ENCODE assay signal across 11 cellular contexts in the genomic region with DNA sequence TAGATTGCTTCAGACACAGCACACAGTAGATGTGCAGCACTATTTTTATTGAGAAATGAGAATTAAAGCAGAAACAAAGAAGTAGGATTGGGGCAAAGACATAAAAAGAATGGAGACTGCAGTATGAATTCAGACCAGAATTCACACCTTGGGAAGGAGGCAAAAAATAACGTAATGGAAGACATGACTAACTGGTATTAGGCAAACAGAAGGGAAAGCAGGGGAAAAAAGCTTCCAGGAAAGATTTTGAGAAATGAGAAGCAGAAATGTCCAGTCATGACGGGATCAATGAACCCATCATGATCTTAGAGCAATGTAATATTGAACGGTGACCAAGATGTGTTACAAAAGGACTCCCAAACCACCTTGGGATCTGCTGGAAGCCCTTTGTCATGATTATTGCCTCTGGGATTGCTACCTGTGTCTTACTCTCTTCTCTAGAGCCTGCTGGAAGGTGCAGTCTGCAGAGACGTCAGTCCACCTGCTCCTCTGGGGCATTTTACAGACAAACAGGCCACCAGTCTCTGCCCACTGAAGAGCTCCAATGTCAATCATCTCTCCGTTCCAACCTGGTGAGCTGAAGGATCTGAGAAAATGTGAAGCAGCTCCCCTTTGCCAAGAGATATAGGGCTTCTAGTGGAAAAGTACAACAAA. TPM values are rescaled to one million over a fixed set of nuclear protein-coding genes. Genes with fewer than 3 reads are reported as not detected.
DNase-seq lines count a peak whose midpoint lies in the region; ATAC-seq, FAIRE-seq and TF ChIP-seq lines count a peak whose summit lies in the region.
"Had no signal": no experiment of that assay in that cellular context is flagged by ENCODE, and none has a peak within 500 bp of the region (broad histone marks: within the 10 kb centered on the region; RNA-seq: fewer than 3 reads in every experiment).

No MANE protein-coding gene starts in this region.

- no peaks in the 10 kb centered on the region for H3K9me3 ChIP-seq in CD4-positive, alpha-beta T cell (ENCODE audit: control insufficient read depth, low read length)
- H3K9me3 ChIP-seq in adrenal gland (replicated peaks in 1 of 3): no peaks in the 10 kb centered on the region
- H3K9me3 ChIP-seq in skeletal muscle tissue (ENCODE audit: control insufficient read depth in 3 of 3, low read length in 3 of 3): no peaks in the 10 kb centered on the region

- H3K4me2 ChIP-seq in mesendoderm (ENCODE audit: low read length): no peak overlapping the region

- peaks cover 10% of the 10 kb centered on the region for H3K79me1 ChIP-seq in mesendoderm (ENCODE audit: low read length)

- no peak overlapping the region for H3K18ac ChIP-seq in mesendoderm (ENCODE audit: low read length)

- H3K27ac Mint-ChIP-seq in CD4-positive, alpha-beta T cell: peak overlapping the region; percentile 1
- H3K27ac Mint-ChIP-seq in glutamatergic neuron (ENCODE audit: unreplicated experiment): peak overlapping the region; percentile 7

- TF ChIP-seq CTCF in CD4-positive, alpha-beta T cell (IDR thresholded peaks at IDR 0.05): no peak
- TF ChIP-seq CTCF in adrenal gland (IDR thresholded peaks at IDR 0.05) (no peak), glutamatergic neuron (IDR thresholded peaks at IDR 0.05; ENCODE audit: partially characterized antibody, unreplicated experiment) (no peak)

- H4K5ac ChIP-seq in mesendoderm (ENCODE audit: low read length): no peak overlapping the region

- peaks cover 57% of the 10 kb centered on the region for H3K79me2 ChIP-seq in mesendoderm (ENCODE audit: control insufficient read depth, insufficient read depth, low read length)

- DNase-seq in CD4-positive, alpha-beta T cell: no peak
- DNase-seq in adrenal gland (peak in 3 of 7 donors; percentile 20 to 46 (median 40)), glutamatergic neuron (no peak), mesendoderm (no peak), GM12891 (ENCODE audit: insufficient read length, low spot score) (no peak)
- no peak for DNase-seq in activated CD4-positive, alpha-beta T cell treated with anti-CD3 and anti-CD28 coated beads for 4 hours
- DNase-seq: COR-L47, NCI-H1417, T-helper 9 cell had no signal

- H3K4me1 Mint-ChIP-seq in CD4-positive, alpha-beta T cell (ENCODE audit: low read depth): peaks cover 57% of the 10 kb centered on the region
- H3K4me1 Mint-ChIP-seq in glutamatergic neuron (ENCODE audit: low read depth, unreplicated experiment): peaks cover 14% of the 10 kb centered on the region

- no peaks in the 10 kb centered on the region for H3K27me3 ChIP-seq in CD4-positive, alpha-beta T cell (ENCODE audit: control insufficient read depth, insufficient read depth, low read length)
- H3K27me3 ChIP-seq in adrenal gland (no peaks in the 10 kb centered on the region), skeletal muscle tissue (ENCODE audit: control insufficient read depth in 3 of 3, insufficient read depth in 3 of 3, low read length in 3 of 3) (no peaks in the 10 kb centered on the region), mesendoderm (ENCODE audit: insufficient read depth, low read length, poor library complexity) (no peaks in the 10 kb centered on the region)

- CTCF ChIA-PET in CD4-positive, alpha-beta T cell (lab: Charles Lee): interaction anchor here (0.7 kb wide), 1 partner anchor 32 kb away, joined by 3 read pairs; no protein-coding TSS in a partner anchor

- no peaks in the 10 kb centered on the region for H3K9me3 Mint-ChIP-seq in CD4-positive, alpha-beta T cell
- H3K9me3 Mint-ChIP-seq in glutamatergic neuron (ENCODE audit: unreplicated experiment): no peaks in the 10 kb centered on the region

- no peak overlapping the region for H3K27ac ChIP-seq in CD4-positive, alpha-beta T cell (ENCODE audit: low read depth, low read length)
- H3K27ac ChIP-seq in adrenal gland: peak overlapping the region; percentile 74 to 92 (median 77)
- peak overlapping the region; percentile 21 for H3K27ac ChIP-seq in skeletal muscle tissue (ENCODE audit: low read depth, low read length)
- no peak overlapping the region for H3K27ac ChIP-seq in mesendoderm (ENCODE audit: low read depth, low read length)

- H3K4me3 ChIP-seq in adrenal gland (no peak overlapping the region), skeletal muscle tissue (ENCODE audit: low read length in 3 of 3) (no peak overlapping the region), mesendoderm (ENCODE audit: low read length) (no peak overlapping the region)

- H3K4me1 ChIP-seq in adrenal gland (replicated peaks in 1 of 2) (peaks cover 20 to 56% of the 10 kb centered on the region in 2 donors), skeletal muscle tissue (ENCODE audit: control insufficient read depth in 3 of 3, insufficient read depth in 3 of 3, low read length in 3 of 3) (peaks cover 30 to 39% (median 30%) of the 10 kb centered on the region in 3 donors), mesendoderm (ENCODE audit: control insufficient read depth, low read depth, low read length) (no peaks in the 10 kb centered on the region)

- no peak overlapping the region for H2BK120ac ChIP-seq in mesendoderm (ENCODE audit: low read depth, low read length)

- FAIRE-seq in GM12891 (lab: Jason Lieb, UNC): no peak

- no peak for ATAC-seq in CD4-positive, alpha-beta T cell (ENCODE audit: poor library complexity)
- no peak for ATAC-seq in GM19397 (IDR thresholded peaks at IDR 0.05; ENCODE audit: unreplicated experiment)

- H3K9ac ChIP-seq in skeletal muscle tissue (ENCODE audit: low read depth in 1 of 3, low read length in 3 of 3) (peak overlapping the region in 1 of 3 donors; percentile 9), mesendoderm (ENCODE audit: low read length) (no peak overlapping the region)

- H3K23ac ChIP-seq in mesendoderm (ENCODE audit: low read length): no peak overlapping the region

- H4K8ac ChIP-seq in mesendoderm (ENCODE audit: low read depth, low read length): no peak overlapping the region

- POLR2A ChIA-PET in CD4-positive, alpha-beta T cell (lab: Charles Lee): interaction anchor here (1.2 kb wide), 1 partner anchor 8 kb away, joined by 4 read pairs; no protein-coding TSS in a partner anchor

- H2AK5ac ChIP-seq in mesendoderm (ENCODE audit: low read length): no peak overlapping the region

- no peak overlapping the region for H3K4me3 Mint-ChIP-seq in CD4-positive, alpha-beta T cell
- H3K4me3 Mint-ChIP-seq in glutamatergic neuron (ENCODE audit: unreplicated experiment): no peak overlapping the region

- intact Hi-C loops in CD4-positive, alpha-beta T cell (cut with DNase I, micrococcal nuclease): no loop called here
- intact Hi-C loops in adrenal gland (cut with DNase I): loop anchor here in 1 of 2 donors (10.0 kb wide), 1 partner anchor 49 kb away; no protein-coding TSS in a partner anchor

- no peaks in the 10 kb centered on the region for H3K36me3 ChIP-seq in adrenal gland (replicated peaks in 1 of 2)
- no peaks in the 10 kb centered on the region for H3K36me3 ChIP-seq in skeletal muscle tissue (ENCODE audit: control insufficient read depth in 3 of 3, insufficient read depth in 3 of 3, low read length in 3 of 3)
- no peaks in the 10 kb centered on the region for H3K36me3 ChIP-seq in mesendoderm (ENCODE audit: control insufficient read depth, insufficient read depth, low read length)

- 47 to 55% (median 51%) methylated on average over 5 of the region's 5 CpGs for WGBS in adrenal gland, 4 donors
- no CpG with 5 or more reads among the region's 5 CpGs for WGBS in mesendoderm (ENCODE audit: extremely low coverage, insufficient coverage, low lambda C conversion rate)

- H3K4ac ChIP-seq in mesendoderm (ENCODE audit: low read depth, low read length): no peak overlapping the region

- peaks cover 6% of the 10 kb centered on the region for H3K36me3 Mint-ChIP-seq in CD4-positive, alpha-beta T cell (ENCODE audit: low read depth)
- H3K36me3 Mint-ChIP-seq in glutamatergic neuron (ENCODE audit: unreplicated experiment): no peaks in the 10 kb centered on the region

- TF ChIP-seq POLR2A in adrenal gland (IDR thresholded peaks at IDR 0.05) (no peak), GM12891 (IDR thresholded peaks at IDR 0.05; ENCODE audit: low read depth, low read length) (no peak)

- no peaks in the 10 kb centered on the region for H3K27me3 Mint-ChIP-seq in CD4-positive, alpha-beta T cell
- H3K27me3 Mint-ChIP-seq in glutamatergic neuron (ENCODE audit: unreplicated experiment): peaks cover 2% of the 10 kb centered on the region

- no peak overlapping the region for H2BK5ac ChIP-seq in mesendoderm (ENCODE audit: low read length)

- H2BK15ac ChIP-seq in mesendoderm (replicated peaks; ENCODE audit: low read depth): no peak overlapping the region

- H3K56ac ChIP-seq in mesendoderm (ENCODE audit: low read length): no peak overlapping the region

TF ChIP-seq in GM12891, 5 proteins besides CTCF, POLR2A, EP300 and RAD21:
- TF ChIP-seq PAX5 (IDR thresholded peaks at IDR 0.05; ENCODE audit: insufficient read depth, low read length, severe bottlenecking) (no peak), POLR2AphosphoS5 (IDR thresholded peaks at IDR 0.05; ENCODE audit: low read depth, low read length) (no peak), POU2F2 (IDR thresholded peaks at IDR 0.05; ENCODE audit: low read depth, low read length) (no peak), SPI1 (IDR thresholded peaks at IDR 0.05; ENCODE audit: low read depth, low read length) (no peak), TAF1 (IDR thresholded peaks at IDR 0.05; ENCODE audit: low read depth, low read length) (no peak)

RNA-seq across cellular contexts. Expression of a gene that starts 8.7 kb away (rescaled TPM):
- 10 to 100 TPM; 14.8 to 15.0 TPM for total RNA-seq in CD4-positive, alpha-beta T cell
- total RNA-seq in adrenal gland (10 to 100 TPM; 34.3 to 56.3 (median 45.6) TPM), glutamatergic neuron (ENCODE audit: unreplicated experiment) (76.1 TPM), skeletal muscle tissue (28.7 TPM)
- 10 to 100 TPM; 18.2 to 24.2 (median 22.9) TPM for polyA plus RNA-seq in adrenal gland
- polyA plus RNA-seq in mesendoderm (2013, experiment 1 of 2): 18.4 TPM
- polyA plus RNA-seq in mesendoderm (2013, experiment 2 of 2): 17.8 TPM
- 4.7 TPM for polyA plus RNA-seq in GM12891 (2012; ENCODE audit: low read depth, missing spikeins)

RNA-seq across cellular contexts. Expression of a gene that starts 42.1 kb away (rescaled TPM):
- 1,000 to 10,000 TPM; 3,088 to 3,122 TPM for total RNA-seq in CD4-positive, alpha-beta T cell
- 1,000 to 10,000 TPM; 1,048 to 3,093 (median 1,795) TPM for total RNA-seq in adrenal gland
- polyA plus RNA-seq in adrenal gland: 1,000 to 10,000 TPM in 2 of 3 donors, 100 to 1,000 TPM in 1; 937 to 2,565 (median 2,238) TPM
- 643 TPM for total RNA-seq in glutamatergic neuron (ENCODE audit: unreplicated experiment)
- total RNA-seq in skeletal muscle tissue: 1,815 TPM
- 2,316 TPM for polyA plus RNA-seq in mesendoderm (2013, experiment 1 of 2)
- polyA plus RNA-seq in mesendoderm (2013, experiment 2 of 2): 2,311 TPM
- 4,277 TPM for polyA plus RNA-seq in GM12891 (2012; ENCODE audit: low read depth, missing spikeins)

Comparison
In these comparisons a context has a peak if more than half of its experiments do, and no peak if none do; other contexts are left out.
1. H3K27ac ChIP-seq: peak in adrenal gland (5 of 5) and skeletal muscle tissue (single experiment); none in CD4-positive, alpha-beta T cell (single experiment) and mesendoderm (single experiment).